21 cellular contexts compared by ENCODE assay signal in genomic region chr4:106312377-106312776, GRCh38. TPM values are rescaled to one million over a fixed set of nuclear protein-coding genes. Genes with fewer than 3 reads are reported as not detected.
DNase-seq lines count a peak whose midpoint lies in the region; ATAC-seq and TF ChIP-seq lines count a peak whose summit lies in the region.
"Had no signal": no experiment of that assay in that cellular context is flagged by ENCODE, and none has a peak within 500 bp of the region (broad histone marks: within the 10 kb centered on the region; RNA-seq: fewer than 3 reads in every experiment).

No MANE protein-coding gene starts in this region.

- H3K27ac ChIP-seq in fibroblast of lung (ENCODE audit: insufficient read depth, low read length) (no peak overlapping the region), subcutaneous abdominal adipose tissue (ENCODE audit: low read depth, low read length) (peak overlapping the region; percentile 64)
- H3K27ac ChIP-seq: dorsolateral prefrontal cortex, esophagus squamous epithelium, parathyroid adenoma had no signal

- H3K4me3 ChIP-seq in fibroblast of lung (replicated peaks in 1 of 4; ENCODE audit: control extremely low read depth in 1 of 4, insufficient read depth in 1 of 4, low read depth in 3 of 4, low read length in 4 of 4) (no peak overlapping the region), subcutaneous abdominal adipose tissue (ENCODE audit: low read depth in 1 of 5, low read length in 5 of 5) (no peak overlapping the region)
- H3K4me3 ChIP-seq: dorsolateral prefrontal cortex, esophagus squamous epithelium, skin epidermis had no signal

- no peak for ATAC-seq in activated T-cell treated with anti-CD3 and anti-CD28 coated beads, Interleukin-2, amount 50 U/mL, for 72 hours (replicated peaks in 1 of 2)
- ATAC-seq in SK-N-SH treated with all-trans-retinoic acid at 6 μM for 48 hours = no peak
- ATAC-seq in HG02763 (IDR thresholded peaks at IDR 0.05; ENCODE audit: unreplicated experiment) = no peak
- ATAC-seq: left colon had no signal

- H3K4me2 ChIP-seq in fibroblast of lung (ENCODE audit: extremely low read depth, insufficient read depth, low read length) = peak overlapping the region; percentile 70

- H2AFZ ChIP-seq in fibroblast of lung (ENCODE audit: low read length) = no peak overlapping the region
- H2AFZ ChIP-seq: parathyroid adenoma had no signal

- H3K4me1 Mint-ChIP-seq in activated T-cell treated with anti-CD3 and anti-CD28 coated beads, Interleukin-2, amount 50 U/mL, for 72 hours (ENCODE audit: low read depth) = peaks cover 34% of the 10 kb centered on the region

- no peak for DNase-seq in activated T-cell treated with anti-CD3 and anti-CD28 coated beads, Interleukin-2, amount 50 U/mL, for 72 hours
- no peak for DNase-seq in activated T-cell treated with anti-CD3 and anti-CD28 coated beads, Interleukin-2, amount 50 U/mL, for 48 hours
- peak; percentile 6 to 58 for DNase-seq in fibroblast of lung (ENCODE audit: low read depth in 2 of 2)
- DNase-seq in germinal center (ENCODE audit: low spot score) = no peak
- no peak for DNase-seq in Kasumi-1 (lab: John Stamatoyannopoulos, UW)
- DNase-seq: activated CD4-positive, alpha-beta T cell treated with anti-CD3 and anti-CD28 coated beads for 4 hours; activated T-cell treated with anti-CD3 and anti-CD28 coated beads, Interleukin-2, amount 50 U/mL, for 1 hour; amygdala; dorsolateral prefrontal cortex; esophagus squamous epithelium; Karpas-422; left colon; NCI-H345; SHP77; T1000 had no signal

- no peaks in the 10 kb centered on the region for H3K27me3 Mint-ChIP-seq in activated T-cell treated with anti-CD3 and anti-CD28 coated beads, Interleukin-2, amount 50 U/mL, for 72 hours (ENCODE audit: low read depth)

- TF ChIP-seq CTCF in fibroblast of lung (conservative IDR thresholded peaks at IDR 0.05 in 1 of 2, IDR thresholded peaks at IDR 0.05 in 1 of 2; ENCODE audit: low read depth in 1 of 2, low read length in 2 of 2) = no peak

- H3K9ac ChIP-seq in fibroblast of lung (ENCODE audit: insufficient read depth, low read length) (no peak overlapping the region), subcutaneous abdominal adipose tissue (ENCODE audit: low read length in 5 of 5) (no peak overlapping the region)
- H3K9ac ChIP-seq: parathyroid adenoma had no signal

- H4K20me1 ChIP-seq in fibroblast of lung (ENCODE audit: control insufficient read depth, extremely low read depth, insufficient read depth, low read length) = no peaks in the 10 kb centered on the region

- H3K36me3 ChIP-seq in fibroblast of lung (ENCODE audit: control insufficient read depth, insufficient read depth, low read length) (no peaks in the 10 kb centered on the region), subcutaneous abdominal adipose tissue (ENCODE audit: control insufficient read depth in 5 of 5, insufficient read depth in 5 of 5, low read length in 5 of 5) (peaks cover 0 to 6% (median 6%) of the 10 kb centered on the region in 5 donors)

- H3K9me3 ChIP-seq in fibroblast of lung (ENCODE audit: control insufficient read depth, insufficient read depth, low read depth, low read length) (no peaks in the 10 kb centered on the region), subcutaneous abdominal adipose tissue (ENCODE audit: control insufficient read depth in 5 of 5, low read length in 5 of 5) (no peaks in the 10 kb centered on the region)
- H3K9me3 ChIP-seq: esophagus squamous epithelium had no signal

- H3K36me3 Mint-ChIP-seq in activated T-cell treated with anti-CD3 and anti-CD28 coated beads, Interleukin-2, amount 50 U/mL, for 72 hours (ENCODE audit: insufficient read depth in 2 of 2) = peaks cover 2 to 6% of the 10 kb centered on the region in 2 donors

- H3K27me3 ChIP-seq in fibroblast of lung (ENCODE audit: control insufficient read depth, insufficient read depth, low read length) = no peaks in the 10 kb centered on the region
- H3K27me3 ChIP-seq in subcutaneous abdominal adipose tissue (ENCODE audit: control insufficient read depth in 5 of 5, insufficient read depth in 4 of 5, low read length in 5 of 5) = no peaks in the 10 kb centered on the region
- H3K27me3 ChIP-seq: dorsolateral prefrontal cortex, esophagus squamous epithelium had no signal

- peaks cover 42% of the 10 kb centered on the region for H3K79me2 ChIP-seq in fibroblast of lung (ENCODE audit: control insufficient read depth, insufficient read depth, low read length)

- peak overlapping the region in 1 of 2 donors; percentile 53 for H3K4me3 Mint-ChIP-seq in activated T-cell treated with anti-CD3 and anti-CD28 coated beads, Interleukin-2, amount 50 U/mL, for 72 hours

- H3K9me3 Mint-ChIP-seq in activated T-cell treated with anti-CD3 and anti-CD28 coated beads, Interleukin-2, amount 50 U/mL, for 72 hours = no peaks in the 10 kb centered on the region

- H3K27ac Mint-ChIP-seq in activated T-cell treated with anti-CD3 and anti-CD28 coated beads, Interleukin-2, amount 50 U/mL, for 72 hours = peak overlapping the region; percentile 98

- H3K4me1 ChIP-seq in fibroblast of lung (ENCODE audit: control insufficient read depth, extremely low read depth, insufficient read depth, low read length) (peaks cover 5% of the 10 kb centered on the region), subcutaneous abdominal adipose tissue (ENCODE audit: control insufficient read depth in 5 of 5, insufficient read depth in 5 of 5, low read length in 5 of 5) (peaks cover 3 to 29% (median 18%) of the 10 kb centered on the region in 5 donors)

TF ChIP-seq in SK-N-SH treated with all-trans-retinoic acid at 6 μM for 48 hours, 23 proteins besides CTCF, POLR2A, EP300 and RAD21:
- TF ChIP-seq RARB (CRISPR knock-in tag; IDR thresholded peaks at IDR 0.05) = no peak
- TF ChIP-seq CSDC2 (CRISPR knock-in tag; IDR thresholded peaks at IDR 0.05) = no peak
- no peak for TF ChIP-seq ZFP30 (CRISPR knock-in tag; IDR thresholded peaks at IDR 0.05)
- no peak for TF ChIP-seq OSR1 (CRISPR knock-in tag; IDR thresholded peaks at IDR 0.05)
- TF ChIP-seq CSRNP3 (CRISPR knock-in tag; IDR thresholded peaks at IDR 0.05) = no peak
- peak; percentile 49; the same call in 1 of the 2 replicates for TF ChIP-seq ISL1 (CRISPR knock-in tag; IDR thresholded peaks at IDR 0.05)

RNA-seq across cellular contexts. Expression of gene TBCK, which starts 3.6 kb away (rescaled TPM):
- total RNA-seq in activated T-cell treated with anti-CD3 and anti-CD28 coated beads, Interleukin-2, amount 50 U/mL, for 72 hours = 10 to 100 TPM; 49.0 to 51.9 TPM
- total RNA-seq in fibroblast of lung = 51.1 and 69.9 TPM in 2 replicates
- 24.8 and 29.0 TPM in 2 replicates for polyA plus RNA-seq in fibroblast of lung
- polyA plus RNA-seq in fibroblast of lung (2012) = 13.1 and 16.8 TPM in 2 replicates
- 10.6 and 32.1 TPM in 2 replicates for polyA minus RNA-seq in fibroblast of lung (ENCODE audit: low replicate concordance)

RNA-seq across cellular contexts. Expression of gene AIMP1, which starts 4.0 kb away (rescaled TPM):
- total RNA-seq in activated T-cell treated with anti-CD3 and anti-CD28 coated beads, Interleukin-2, amount 50 U/mL, for 72 hours = 10 to 100 TPM; 49.7 to 51.7 TPM
- 25.4 and 28.2 TPM in 2 replicates for total RNA-seq in fibroblast of lung
- polyA plus RNA-seq in fibroblast of lung = 43.1 and 48.4 TPM in 2 replicates
- 42.1 and 42.5 TPM in 2 replicates for polyA plus RNA-seq in fibroblast of lung (2012)
- polyA minus RNA-seq in fibroblast of lung (ENCODE audit: low replicate concordance) = 0.26 and 0.67 TPM in 2 replicates

RNA-seq across cellular contexts. Expression of gene GIMD1, which starts 56.2 kb away (rescaled TPM):
- not detected for total RNA-seq in activated T-cell treated with anti-CD3 and anti-CD28 coated beads, Interleukin-2, amount 50 U/mL, for 72 hours
- total RNA-seq in fibroblast of lung = not detected in 2 replicates
- not detected in 2 replicates for polyA plus RNA-seq in fibroblast of lung
- not detected in 2 replicates for polyA plus RNA-seq in fibroblast of lung (2012)
- not detected in 2 replicates for polyA minus RNA-seq in fibroblast of lung (ENCODE audit: low replicate concordance)
- total RNA-seq: dorsolateral prefrontal cortex, esophagus squamous epithelium, left colon, urinary bladder had no signal
- polyA plus RNA-seq: urinary bladder had no signal

Comparison
In these comparisons a context has a peak if more than half of its experiments do, and no peak if none do; other contexts are left out.
1. DNase-seq: peak in fibroblast of lung (2 of 2); none in activated T-cell treated with anti-CD3 and anti-CD28 coated beads, Interleukin-2, amount 50 U/mL, for 72 hours (0 of 2), activated T-cell treated with anti-CD3 and anti-CD28 coated beads, Interleukin-2, amount 50 U/mL, for 48 hours (0 of 2), germinal center (single experiment) and Kasumi-1 (0 of 2).